Comparison of ENCODE assay signal across 8 cellular contexts in genomic region chr1:191296-192049, GRCh38.
A peak's percentile ranks its signal among the peaks of the same experiment; 100 is the strongest.
DNase-seq lines count a peak whose midpoint lies in the region; ATAC-seq and TF ChIP-seq lines count a peak whose summit lies in the region.
"Not testable (repeated sequence)": the region's sequence is repeated elsewhere in the genome, so short reads cannot be mapped to it uniquely, and the experiment has no call there.

No MANE protein-coding gene starts in this region.

- intact Hi-C loops in left ventricle myocardium inferior (cut with micrococcal nuclease); lower lobe of right lung (cut with DNase I); upper lobe of right lung (cut with DNase I): not testable (repeated sequence)

- H3K4me3 ChIP-seq in SK-N-MC, left ventricle myocardium inferior, lower lobe of right lung, upper lobe of right lung: not testable (repeated sequence)

- H3K27ac ChIP-seq in SK-N-MC, result peak overlapping the region; percentile 91; the same call in 1 of the 2 replicates
- H3K27ac ChIP-seq in left ventricle myocardium inferior (replicated peaks); upper lobe of right lung: not testable (repeated sequence)
- H3K27ac ChIP-seq in lower lobe of right lung, result peak overlapping the region; percentile 49

- H3K27me3 ChIP-seq in left ventricle myocardium inferior (ENCODE audit: low read depth); lower lobe of right lung (ENCODE audit: low read depth); upper lobe of right lung: not testable (repeated sequence)

- not testable (repeated sequence) for H3K9me3 ChIP-seq in SK-N-MC (ENCODE audit: low read depth, low read length); left ventricle myocardium inferior (replicated peaks); lower lobe of right lung; upper lobe of right lung

- DNase-seq in G401 (ENCODE audit: low spot score) (peak; percentile 73), activated gamma-delta T cell treated with Interleukin-2 at 50 U/mL for 16 hours (peak; percentile 13), dermis microvascular lymphatic vessel endothelial cell (ENCODE audit: low read depth in 2 of 2) (peak; percentile 23 to 38), left ventricle myocardium inferior (peak; percentile 26), lower lobe of right lung (peak; percentile 47), retina (peak; percentile 32), upper lobe of right lung (peak; percentile 64)
- DNase-seq in SK-N-MC (ENCODE audit: low read depth, low spot score), result not testable (repeated sequence)

- H3K4me1 ChIP-seq in left ventricle myocardium inferior, lower lobe of right lung, upper lobe of right lung: not testable (repeated sequence)

- not testable (repeated sequence) for ATAC-seq in lower lobe of right lung, upper lobe of right lung

- TF ChIP-seq CTCF in left ventricle myocardium inferior (IDR thresholded peaks at IDR 0.05; ENCODE audit: borderline replicate concordance); lower lobe of right lung (IDR thresholded peaks at IDR 0.05); upper lobe of right lung (IDR thresholded peaks at IDR 0.05): not testable (repeated sequence)

- not testable (repeated sequence) for H3K9ac ChIP-seq in SK-N-MC (ENCODE audit: insufficient read length)

- not testable (repeated sequence) for H3K36me3 ChIP-seq in SK-N-MC (ENCODE audit: insufficient read depth, low read length); left ventricle myocardium inferior; upper lobe of right lung
- H3K36me3 ChIP-seq in lower lobe of right lung, result peaks cover 11% of the 10 kb centered on the region

- in situ Hi-C loops in G401 (cut with HindIII; ENCODE audit: low sequenced_read_pairs), result not testable (repeated sequence)
